Comparison of ENCODE assay signal across 13 cellular contexts in the genomic region with DNA sequence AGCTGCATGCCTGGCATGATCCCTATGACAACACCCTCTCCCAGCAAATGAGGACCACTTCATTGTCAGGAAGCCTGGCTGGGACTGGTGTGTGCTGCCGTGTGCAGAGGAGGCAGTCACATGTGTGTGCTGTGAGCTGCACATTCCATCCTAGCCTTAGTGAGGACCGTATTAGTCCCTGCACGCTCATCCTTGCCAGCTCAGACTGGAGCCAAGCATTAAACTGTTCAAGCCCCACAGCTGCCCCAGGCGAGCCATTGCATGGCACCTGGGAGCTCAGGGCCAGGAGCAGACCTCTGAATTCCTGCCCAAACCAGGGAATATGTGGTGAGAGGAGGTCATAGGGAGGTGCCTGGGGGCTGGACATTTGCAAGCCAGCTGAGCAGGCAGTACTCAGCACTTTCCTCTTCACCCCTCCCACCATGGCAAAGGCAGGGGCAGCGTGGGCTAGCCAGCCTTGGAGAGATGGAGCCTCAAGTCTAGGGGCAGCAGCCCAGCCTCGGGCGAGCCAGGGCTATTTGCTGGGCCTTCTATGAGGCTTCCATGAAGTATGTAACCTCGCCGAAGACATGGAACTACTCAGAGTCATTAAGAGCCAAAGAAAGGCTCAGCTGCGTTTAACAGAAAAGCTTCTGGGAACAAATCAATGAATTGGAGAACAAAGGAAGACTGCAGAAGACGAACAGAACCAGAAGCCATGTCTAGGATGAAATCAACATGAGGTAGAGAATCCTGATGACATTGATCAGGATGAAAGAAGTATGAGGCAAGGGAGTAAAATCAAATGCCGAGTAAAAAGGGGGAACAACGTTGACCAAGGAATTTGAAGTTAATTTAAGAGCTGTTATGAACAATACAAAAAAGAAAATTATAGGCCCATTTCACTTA. TPM values are rescaled to one million over a fixed set of nuclear protein-coding genes. Genes with fewer than 3 reads are reported as not detected.
A peak's percentile ranks its signal among the peaks of the same experiment; 100 is the strongest.
DNase-seq lines count a peak whose midpoint lies in the region; FAIRE-seq and TF ChIP-seq lines count a peak whose summit lies in the region.
"Had no signal": no experiment of that assay in that cellular context is flagged by ENCODE, and none has a peak within 500 bp of the region (broad histone marks: within the 10 kb centered on the region; RNA-seq: fewer than 3 reads in every experiment).

No MANE protein-coding gene starts in this region.

- H3K4me1 ChIP-seq in ACC112 (ENCODE audit: control insufficient read depth, insufficient read depth, low read length, unreplicated experiment) = peaks cover 47% of the 10 kb centered on the region
- H3K4me1 ChIP-seq in esophagus muscularis mucosa = peaks cover 31 to 68% (median 55%) of the 10 kb centered on the region in 4 donors
- peaks cover 39% of the 10 kb centered on the region for H3K4me1 ChIP-seq in ovary (ENCODE audit: insufficient read depth)
- H3K4me1 ChIP-seq: BE2C had no signal

- H2AFZ ChIP-seq in ACC112 (ENCODE audit: low read length, unreplicated experiment) = peak overlapping the region; percentile 11

- H3K27me3 ChIP-seq in ACC112 (ENCODE audit: insufficient read depth, low read length) (no peaks in the 10 kb centered on the region), esophagus muscularis mucosa (no peaks in the 10 kb centered on the region), ovary (no peaks in the 10 kb centered on the region)
- H3K27me3 ChIP-seq: BE2C had no signal

- FAIRE-seq in HTR-8/SVneo (lab: Jason Lieb, UNC) = peak; percentile 97

- 55% methylated on average over 10 of the region's 13 CpGs for WGBS in esophagus muscularis mucosa
- 49 to 59% (median 53%) methylated on average over 12 to 13 of the region's 13 CpGs for WGBS in ovary, 3 donors

- no peak for DNase-seq in HTR-8/SVneo (ENCODE audit: insufficient read length, low spot score)
- no peak for DNase-seq in esophagus muscularis mucosa (ENCODE audit: extremely low spot score)
- peak in 3 of 5 donors; percentile 42 to 55 (median 54) for DNase-seq in ovary
- no peak for DNase-seq in DMS114 treated with DMSO at 0.1 percent for 48 hours (lab: John Stamatoyannopoulos, UW; ENCODE audit: unreplicated experiment)
- no peak for DNase-seq in putamen (ENCODE audit: low spot score)
- no peak for DNase-seq in NCI-H524 treated with DMSO at 0.1 percent for 48 hours (lab: John Stamatoyannopoulos, UW)
- DNase-seq in activated naive CD4-positive, alpha-beta T cell treated with Interleukin-2 at 50 U/mL for 16 hours = no peak
- DNase-seq: BE2C; NCI-H1694; stimulated activated CD4-positive, alpha-beta T cell treated with anti-CD3 and anti-CD28 coated beads, Interleukin-2, amount 100 ng/mL, for 24 hours had no signal

- H3K4me3 ChIP-seq in ACC112 (ENCODE audit: low read depth, low read length) = no peak overlapping the region
- no peak overlapping the region for H3K4me3 ChIP-seq in esophagus muscularis mucosa
- no peak overlapping the region for H3K4me3 ChIP-seq in ovary

- no peaks in the 10 kb centered on the region for H3K79me2 ChIP-seq in ACC112 (ENCODE audit: control insufficient read depth, insufficient read depth, low read length, unreplicated experiment)

- H3K27ac ChIP-seq in ACC112 (ENCODE audit: low read depth, low read length) = no peak overlapping the region
- H3K27ac ChIP-seq in esophagus muscularis mucosa (replicated peaks in 1 of 4) = peak overlapping the region; percentile 82 to 91 (median 84)
- peak overlapping the region; percentile 42 to 56 for H3K27ac ChIP-seq in ovary

- TF ChIP-seq EP300 in esophagus muscularis mucosa (IDR thresholded peaks at IDR 0.05) (no peak), ovary (IDR thresholded peaks at IDR 0.05) (no peak)

- intact Hi-C loops in esophagus muscularis mucosa (cut with DNase I) = no loop called here
- intact Hi-C loops in ovary (cut with DNase I) = no loop called here

- no peak for TF ChIP-seq CTCF in esophagus muscularis mucosa (IDR thresholded peaks at IDR 0.05)
- TF ChIP-seq CTCF in ovary (IDR thresholded peaks at IDR 0.05) = no peak

- no peaks in the 10 kb centered on the region for H3K36me3 ChIP-seq in ACC112 (ENCODE audit: insufficient read depth, low read length)
- no peaks in the 10 kb centered on the region for H3K36me3 ChIP-seq in esophagus muscularis mucosa
- H3K36me3 ChIP-seq in ovary = no peaks in the 10 kb centered on the region
- H3K36me3 ChIP-seq: BE2C had no signal

- no peak for TF ChIP-seq POLR2A in esophagus muscularis mucosa (IDR thresholded peaks at IDR 0.05; ENCODE audit: low read depth)
- TF ChIP-seq POLR2A in ovary (IDR thresholded peaks at IDR 0.05) = no peak

- H3K9me3 ChIP-seq in esophagus muscularis mucosa = no peaks in the 10 kb centered on the region
- no peaks in the 10 kb centered on the region for H3K9me3 ChIP-seq in ovary
- H3K9me3 ChIP-seq: BE2C had no signal

RNA-seq across cellular contexts. Expression of a gene that starts 8.6 kb away (rescaled TPM):
- total RNA-seq in esophagus muscularis mucosa (100 to 1,000 TPM; 350 to 833 (median 456) TPM), ovary (100 to 1,000 TPM in 4 of 7 donors, 10 to 100 TPM in 3; 47.4 to 296 (median 148) TPM)
- 100 to 1,000 TPM; 183 to 196 TPM for polyA plus RNA-seq in ovary
- total RNA-seq: activated T-helper 1 cell treated with anti-CD3 and anti-CD28 coated beads, Interleukin-12 subunit alpha, Interleukin-12 subunit beta, Interleukin-2, Interleukin-4 antibody, amounts not matched to agents 30 ng/mL and 10 ng/mL and 1 ng/mL, durations not matched to agents 14 hours and 24 hours and 36 hours had no signal

RNA-seq across cellular contexts. Expression of a gene that starts 39.0 kb away (rescaled TPM):
- total RNA-seq in esophagus muscularis mucosa = 1 to 10 TPM; 3.6 to 5.6 (median 5.0) TPM
- total RNA-seq in ovary = 10 to 100 TPM in 1 of 7 donors, 1 to 10 TPM in 6; 2.6 to 21.6 (median 5.0) TPM
- 1 to 10 TPM in 1 of 2 donors, under 1 TPM in 1; 0.93 to 1.7 TPM for polyA plus RNA-seq in ovary
- total RNA-seq: myocyte had no signal

RNA-seq across cellular contexts. Expression of a gene that starts 55.1 kb away (rescaled TPM):
- total RNA-seq in esophagus muscularis mucosa = 10 to 100 TPM in 3 of 4 donors, 1 to 10 TPM in 1; 9.6 to 18.4 (median 13.4) TPM
- total RNA-seq in ovary = 1 to 10 TPM; 1.1 to 5.7 (median 3.2) TPM
- 1 to 10 TPM; 2.8 to 7.4 TPM for polyA plus RNA-seq in ovary

Comparison
In these comparisons a context has a peak if more than half of its experiments do, and no peak if none do; other contexts are left out.
1. DNase-seq: peak in ovary (3 of 5); none in HTR-8/SVneo (single experiment), esophagus muscularis mucosa (single experiment), DMS114 treated with DMSO at 0.1 percent for 48 hours (single experiment), putamen (single experiment), NCI-H524 treated with DMSO at 0.1 percent for 48 hours (single experiment) and activated naive CD4-positive, alpha-beta T cell treated with Interleukin-2 at 50 U/mL for 16 hours (single experiment).